In the genomic region with DNA sequence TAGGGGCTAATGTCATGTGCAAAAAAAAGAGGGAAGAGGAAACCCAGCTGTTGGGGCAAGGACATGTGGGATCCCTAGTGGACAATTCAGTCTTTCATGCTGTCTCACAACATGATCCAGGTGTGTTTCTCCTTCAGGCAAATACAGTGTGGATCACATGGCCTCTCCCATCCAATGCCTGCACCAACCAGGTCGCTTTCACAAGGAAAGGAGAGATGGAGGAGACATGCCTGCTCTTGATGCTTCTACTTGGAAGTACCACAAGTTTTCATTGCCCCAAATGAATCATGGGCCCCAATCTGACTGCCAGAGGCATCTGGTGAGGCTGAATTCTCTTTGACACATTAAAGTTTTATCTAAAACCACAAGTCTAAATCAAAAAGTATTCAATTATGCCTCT, we compare ENCODE assay signal across 27 cellular contexts.
DNase-seq lines count a peak whose midpoint lies in the region; ATAC-seq, FAIRE-seq and TF ChIP-seq lines count a peak whose summit lies in the region.
"Had no signal": no experiment of that assay in that cellular context is flagged by ENCODE, and none has a peak within 500 bp of the region (broad histone marks: within the 10 kb centered on the region; RNA-seq: fewer than 3 reads in every experiment).

No MANE protein-coding gene starts in this region.

- no peaks in the 10 kb centered on the region for H4K20me1 ChIP-seq in mammary epithelial cell (ENCODE audit: insufficient read depth, low read length)
- H4K20me1 ChIP-seq in OCI-LY1 (ENCODE audit: insufficient read depth, low read length): no peaks in the 10 kb centered on the region
- H4K20me1 ChIP-seq in keratinocyte (ENCODE audit: control insufficient read depth, extremely low read depth, insufficient read depth, low read length): no peaks in the 10 kb centered on the region
- H4K20me1 ChIP-seq: BLaER1 treated with 17β-estradiol and CSF1 and Interleukin-3, amounts not matched to agents 10 nM and 100 nM had no signal

- H3K27ac ChIP-seq in mammary epithelial cell (ENCODE audit: insufficient read depth, low read depth, low read length): no peak overlapping the region
- peak overlapping the region; percentile 39 for H3K27ac ChIP-seq in OCI-LY1 (ENCODE audit: low read depth, low read length, poor library complexity, severe bottlenecking)
- no peak overlapping the region for H3K27ac ChIP-seq in keratinocyte (ENCODE audit: control insufficient read depth, insufficient read depth, low read length)
- H3K27ac ChIP-seq: A549; BLaER1 treated with 17β-estradiol and CSF1 and Interleukin-3, amounts not matched to agents 10 nM and 100 nM had no signal

- no peaks in the 10 kb centered on the region for H3K36me3 Mint-ChIP-seq in MCF 10A (ENCODE audit: insufficient read depth, unreplicated experiment)

- in situ Hi-C loops in mammary epithelial cell (cut with MboI; ENCODE audit: low sequenced_read_pairs in 2 of 2): no loop called here

- no peak overlapping the region for H3K4me3 ChIP-seq in mammary epithelial cell (replicated peaks in 1 of 3; ENCODE audit: insufficient read depth in 1 of 3, low read depth in 2 of 3, low read length in 3 of 3)
- H3K4me3 ChIP-seq in OCI-LY1 (ENCODE audit: low read depth, low read length, poor library complexity, severe bottlenecking): no peak overlapping the region
- H3K4me3 ChIP-seq in epithelial cell of esophagus (ENCODE audit: low read length): no peak overlapping the region
- H3K4me3 ChIP-seq in keratinocyte (ENCODE audit: control insufficient read depth in 2 of 3, extremely low read depth in 1 of 3, insufficient read depth in 2 of 3, low read depth in 1 of 3, low read length in 3 of 3): no peak overlapping the region
- H3K4me3 ChIP-seq: A549; BLaER1 treated with 17β-estradiol and CSF1 and Interleukin-3, amounts not matched to agents 10 nM and 100 nM; HAP-1 had no signal

- H3K27me3 Mint-ChIP-seq in MCF 10A (ENCODE audit: insufficient read depth, unreplicated experiment): peaks cover 12% of the 10 kb centered on the region
- H3K27me3 Mint-ChIP-seq: CD4-positive, alpha-beta T cell had no signal

- no peaks in the 10 kb centered on the region for H3K27me3 ChIP-seq in mammary epithelial cell (ENCODE audit: insufficient read depth, low read length)
- no peaks in the 10 kb centered on the region for H3K27me3 ChIP-seq in OCI-LY1 (ENCODE audit: insufficient read depth, low read length)
- no peaks in the 10 kb centered on the region for H3K27me3 ChIP-seq in keratinocyte (ENCODE audit: control insufficient read depth, extremely low read depth, insufficient read depth, low read length)
- H3K27me3 ChIP-seq: BE2C; BLaER1 treated with 17β-estradiol and CSF1 and Interleukin-3, amounts not matched to agents 10 nM and 100 nM had no signal

- H3K4me2 ChIP-seq in mammary epithelial cell (ENCODE audit: insufficient read depth, low read depth, low read length): no peak overlapping the region
- H3K4me2 ChIP-seq in OCI-LY1 (ENCODE audit: low read length): no peak overlapping the region
- no peak overlapping the region for H3K4me2 ChIP-seq in keratinocyte (ENCODE audit: control insufficient read depth, extremely low read depth, insufficient read depth, low read depth, low read length)
- H3K4me2 ChIP-seq: A549 had no signal

- POLR2A ChIA-PET in MCF 10A (lab: Yijun Ruan, JAX): no interaction called here

- peaks cover 15% of the 10 kb centered on the region for H3K9me3 ChIP-seq in mammary epithelial cell (replicated peaks; ENCODE audit: insufficient read depth, low read length)
- 0 out of 2 replicates have a peak, but pooled peaks cover 2% of the 10 kb centered on the region for H3K9me3 ChIP-seq in OCI-LY1 (ENCODE audit: low read length)
- H3K9me3 ChIP-seq in keratinocyte (ENCODE audit: control insufficient read depth, low read depth, low read length): peaks cover 6% of the 10 kb centered on the region
- H3K9me3 ChIP-seq: A549, BE2C, HAP-1 had no signal

- no peaks in the 10 kb centered on the region for H3K9me2 ChIP-seq in OCI-LY1 (ENCODE audit: low read depth, low read length)

- H3K4me1 Mint-ChIP-seq in MCF 10A (ENCODE audit: insufficient read depth, unreplicated experiment): peaks cover 8% of the 10 kb centered on the region
- H3K4me1 Mint-ChIP-seq: CD8-positive, alpha-beta memory T cell had no signal

- H2AFZ ChIP-seq in mammary epithelial cell (ENCODE audit: low read depth, low read length): peak overlapping the region; percentile 24
- H2AFZ ChIP-seq in OCI-LY1 (ENCODE audit: low read length): no peak overlapping the region
- H2AFZ ChIP-seq in keratinocyte (ENCODE audit: control insufficient read depth, low read length): no peak overlapping the region

- H3K36me3 ChIP-seq in mammary epithelial cell (ENCODE audit: insufficient read depth, low read length) (no peaks in the 10 kb centered on the region), OCI-LY1 (ENCODE audit: insufficient read depth, low read length) (no peaks in the 10 kb centered on the region), keratinocyte (ENCODE audit: control insufficient read depth in 2 of 2, extremely low read depth in 1 of 2, insufficient read depth in 2 of 2, low read length in 2 of 2) (no peaks in the 10 kb centered on the region)
- H3K36me3 ChIP-seq: BE2C; BLaER1 treated with 17β-estradiol and CSF1 and Interleukin-3, amounts not matched to agents 10 nM and 100 nM; HAP-1 had no signal

- DNase-seq in mammary epithelial cell (peak; percentile 58), MCF 10A (ENCODE audit: unreplicated experiment) (no peak), epithelial cell of esophagus (ENCODE audit: low read depth) (peak; percentile 19), keratinocyte (ENCODE audit: low read depth, low spot score) (peak; percentile 42), HTR-8/SVneo (ENCODE audit: insufficient read length, low spot score) (no peak)
- DNase-seq in activated naive CD4-positive, alpha-beta T cell treated with anti-CD3 and anti-CD28 coated beads, Interleukin-2, amount 50 U/mL, for 16 hours: no peak
- DNase-seq: 8988T; ACHN; AML-193; BE2C; CD4-positive, alpha-beta T cell; CD8-positive, alpha-beta memory T cell; DMS 273 treated with DMSO at 0.1 percent for 48 hours; DMS53; DMS79 treated with DMSO at 0.1 percent for 48 hours; GOT3; HFFc6 had no signal

- H3K4me1 ChIP-seq in mammary epithelial cell (ENCODE audit: insufficient read depth, low read length) (peaks cover 15% of the 10 kb centered on the region), OCI-LY1 (ENCODE audit: insufficient read depth, low read length, severe bottlenecking) (peaks cover 43% of the 10 kb centered on the region), keratinocyte (ENCODE audit: control insufficient read depth, extremely low read depth, insufficient read depth, low read length) (peaks cover 10% of the 10 kb centered on the region)
- H3K4me1 ChIP-seq: A549, BE2C, HAP-1 had no signal

- H3K79me2 ChIP-seq in mammary epithelial cell (ENCODE audit: insufficient read depth, low read length) (no peaks in the 10 kb centered on the region), OCI-LY1 (ENCODE audit: insufficient read depth, low read length) (no peaks in the 10 kb centered on the region), keratinocyte (ENCODE audit: control insufficient read depth, insufficient read depth, low read length) (no peaks in the 10 kb centered on the region)

- CTCF ChIA-PET in mammary epithelial cell (lab: Charles Lee; ENCODE audit: low non-redundant PET) (no interaction called here), MCF 10A (lab: Yijun Ruan, JAX) (interaction anchor here (0.7 kb wide), 1 partner anchor 214 kb away, joined by 4 read pairs; no protein-coding TSS in a partner anchor)

- intact Hi-C loops in mammary epithelial cell (cut with micrococcal nuclease) (no loop called here), MCF 10A (cut with micrococcal nuclease) (no loop called here)

- TF ChIP-seq CTCF in mammary epithelial cell (conservative IDR thresholded peaks at IDR 0.05 in 1 of 2, IDR thresholded peaks at IDR 0.05 in 1 of 2; ENCODE audit: extremely low read depth in 1 of 2, insufficient read depth in 1 of 2, low read depth in 1 of 2, low read length in 2 of 2) (no peak), MCF 10A (IDR thresholded peaks at IDR 0.05; ENCODE audit: unreplicated experiment) (no peak), OCI-LY1 (IDR thresholded peaks at IDR 0.05; ENCODE audit: low read length) (no peak), epithelial cell of esophagus (IDR thresholded peaks at IDR 0.05; ENCODE audit: insufficient read depth, low read depth, low read length, missing control alignments) (no peak), keratinocyte (optimal IDR thresholded peaks at IDR 0.05 in 1 of 3, IDR thresholded peaks at IDR 0.05 in 1 of 3, conservative IDR thresholded peaks at IDR 0.05 in 1 of 3; ENCODE audit: extremely low read depth in 1 of 3, insufficient read depth in 2 of 3, low read length in 3 of 3) (peak in 1 of 3 experiments; percentile 13)

- no peaks in the 10 kb centered on the region for H3F3A ChIP-seq in OCI-LY1 (ENCODE audit: insufficient read depth, low read length)

- H3K27ac Mint-ChIP-seq in MCF 10A (ENCODE audit: low read depth, unreplicated experiment): no peak overlapping the region
- H3K27ac Mint-ChIP-seq: CD4-positive, alpha-beta T cell; HFFc6 had no signal

- dilution Hi-C loops in mammary epithelial cell (cut with HindIII; ENCODE audit: low sequenced_read_pairs): no loop called here
- dilution Hi-C loops in keratinocyte (cut with MboI; ENCODE audit: extremely low pct_ligation_motif_present, low sequenced_read_pairs): no loop called here

- no peak for ATAC-seq in HG02798 (IDR thresholded peaks at IDR 0.05; ENCODE audit: poor library complexity, unreplicated experiment)
- ATAC-seq: A549 had no signal

- no peaks in the 10 kb centered on the region for H3K9me1 ChIP-seq in keratinocyte (ENCODE audit: control insufficient read depth, extremely low read depth, insufficient read depth, low read length)

- H3K9ac ChIP-seq in mammary epithelial cell (ENCODE audit: insufficient read depth, low read length) (no peak overlapping the region), OCI-LY1 (ENCODE audit: low read length) (no peak overlapping the region), keratinocyte (ENCODE audit: control insufficient read depth, extremely low read depth, insufficient read depth, low read length) (no peak overlapping the region)
- H3K9ac ChIP-seq: BLaER1 treated with 17β-estradiol and CSF1 and Interleukin-3, amounts not matched to agents 10 nM and 100 nM had no signal

- H3K4me3 Mint-ChIP-seq in MCF 10A (ENCODE audit: unreplicated experiment): no peak overlapping the region
- H3K4me3 Mint-ChIP-seq: CD14-positive monocyte; CD4-positive, alpha-beta T cell; CD8-positive, alpha-beta memory T cell; HFFc6 had no signal

- FAIRE-seq in keratinocyte (lab: Jason Lieb, UNC): peak; percentile 65
- no peak for FAIRE-seq in HTR-8/SVneo (lab: Jason Lieb, UNC)
- FAIRE-seq: A549, D721Med, G401.6, GM12892, H54 had no signal

- BruUV-seq in mammary epithelial cell (replicated peaks; lab: Mats Ljungman, UMichigan): no TSS peak
- no TSS peak for BruUV-seq in MCF 10A (replicated peaks; lab: Mats Ljungman, UMichigan)

- WGBS in mammary epithelial cell (ENCODE audit: low coverage, missing lambda C conversion rate): 92% methylated on average over 1 of the region's 1 CpG

- no peaks in the 10 kb centered on the region for H3K9me3 Mint-ChIP-seq in MCF 10A (ENCODE audit: unreplicated experiment)
- H3K9me3 Mint-ChIP-seq: CD4-positive, alpha-beta T cell; CD8-positive, alpha-beta memory T cell; HFFc6 had no signal

Comparison
In these comparisons a context has a peak if more than half of its experiments do, and no peak if none do; other contexts are left out.
1. DNase-seq: peak in mammary epithelial cell (single experiment), epithelial cell of esophagus (single experiment) and keratinocyte (single experiment); none in MCF 10A (single experiment), activated naive CD4-positive, alpha-beta T cell treated with anti-CD3 and anti-CD28 coated beads, Interleukin-2, amount 50 U/mL, for 16 hours (single experiment) and HTR-8/SVneo (single experiment).